Comparison of ENCODE assay signal across 1 cellular context in genomic region chrX:15493118-15494082, GRCh38.
TF ChIP-seq lines count a peak whose summit lies in the region.

Gene PIR (minus strand): TSS chrX:15493333. CDS start chrX:15491257, 2,076 bp downstream.

TF ChIP-seq in K562, 482 proteins besides CTCF, POLR2A, EP300 and RAD21 (continued from another document and continues in another):
- TF ChIP-seq ZNF165 (CRISPR knock-in tag; IDR thresholded peaks at IDR 0.05; ENCODE audit: borderline replicate concordance) (no peak), CHCHD3 (CRISPR knock-in tag; IDR thresholded peaks at IDR 0.05) (no peak), SRSF3 (IDR thresholded peaks at IDR 0.05; ENCODE audit: insufficient read depth, low read length) (no peak), TSC22D4 (tag; IDR thresholded peaks at IDR 0.05) (no peak), EZH2 (IDR thresholded peaks at IDR 0.05; ENCODE audit: borderline replicate concordance, low read depth, low read length) (no peak), HSF4 (CRISPR knock-in tag; IDR thresholded peaks at IDR 0.05; ENCODE audit: borderline replicate concordance) (no peak), ZNF197 (CRISPR knock-in tag; IDR thresholded peaks at IDR 0.05; ENCODE audit: low read depth) (no peak), SPI1 (IDR thresholded peaks at IDR 0.05; ENCODE audit: borderline replicate concordance, low read depth, low read length) (no peak), MBD1 (CRISPR knock-in tag; IDR thresholded peaks at IDR 0.05) (no peak), ZKSCAN3 (CRISPR knock-in tag; IDR thresholded peaks at IDR 0.05) (no peak), ZBTB7A (IDR thresholded peaks at IDR 0.05; ENCODE audit: borderline replicate concordance, control insufficient read depth, low read depth, low read length) (no peak; the same call in 1 of the 2 replicates), KLF1 (tag; IDR thresholded peaks at IDR 0.05) (peak; percentile 68), ZNF551 (CRISPR knock-in tag; IDR thresholded peaks at IDR 0.05) (no peak), BMI1 (IDR thresholded peaks at IDR 0.05; ENCODE audit: low read length) (no peak), FOXJ2 (tag; IDR thresholded peaks at IDR 0.05) (no peak), DEAF1 (CRISPR knock-in tag; IDR thresholded peaks at IDR 0.05) (no peak), E2F4 (CRISPR knock-in tag; IDR thresholded peaks at IDR 0.05; ENCODE audit: low read depth) (no peak), SMARCC2 (IDR thresholded peaks at IDR 0.05; ENCODE audit: low read depth) (no peak), KDM4B (IDR thresholded peaks at IDR 0.05; ENCODE audit: borderline replicate concordance in 2 of 2, low read depth in 1 of 2) (no peak), MEF2A (IDR thresholded peaks at IDR 0.05; ENCODE audit: control insufficient read depth, low read depth, low read length) (no peak), FOXK2 (conservative IDR thresholded peaks at IDR 0.05 in 1 of 2, IDR thresholded peaks at IDR 0.05 in 1 of 2; ENCODE audit: low read depth in 2 of 2) (no peak), ESRRA (IDR thresholded peaks at IDR 0.05; ENCODE audit: borderline replicate concordance, low read depth) (no peak), TCF7 (IDR thresholded peaks at IDR 0.05; ENCODE audit: borderline replicate concordance) (no peak), ZNF134 (CRISPR knock-in tag; conservative IDR thresholded peaks at IDR 0.05) (no peak), HNRNPH1 (optimal IDR thresholded peaks at IDR 0.05; ENCODE audit: low read depth, low read length) (no peak), SMARCE1 (IDR thresholded peaks at IDR 0.05) (peak; percentile 40; the same call in 1 of the 2 replicates), ZNF431 (CRISPR knock-in tag; IDR thresholded peaks at IDR 0.05) (0 out of 2 replicates have a peak, but pooled peaks have one; percentile 19), KLF16 (IDR thresholded peaks at IDR 0.05) (no peak), RBFOX2 (IDR thresholded peaks at IDR 0.05; ENCODE audit: low read depth, low read length) (peak; percentile 84), ETS2 (tag; IDR thresholded peaks at IDR 0.05; ENCODE audit: borderline replicate concordance, poor library complexity, severe bottlenecking) (no peak), MTA3 (IDR thresholded peaks at IDR 0.05; ENCODE audit: borderline replicate concordance) (no peak), NCOA2 (IDR thresholded peaks at IDR 0.05; ENCODE audit: partially characterized antibody in 2 of 2) (no peak), ZNF24 (IDR thresholded peaks at IDR 0.05) (0 out of 2 replicates have a peak, but pooled peaks have one; percentile 44), KHSRP (IDR thresholded peaks at IDR 0.05) (no peak), ZNF830 (CRISPR knock-in tag; IDR thresholded peaks at IDR 0.05) (no peak), SMAD3 (CRISPR knock-in tag; conservative IDR thresholded peaks at IDR 0.05) (no peak), ZNF639 (CRISPR knock-in tag; conservative IDR thresholded peaks at IDR 0.05 in 1 of 2, IDR thresholded peaks at IDR 0.05 in 1 of 2) (no peak), ATF7 (IDR thresholded peaks at IDR 0.05) (no peak), FOXM1 (IDR thresholded peaks at IDR 0.05; ENCODE audit: low read depth) (no peak), FOXM1 (CRISPR knock-in tag; IDR thresholded peaks at IDR 0.05; ENCODE audit: low read depth) (no peak), NCOA6 (IDR thresholded peaks at IDR 0.05) (no peak), ZNF76 (CRISPR knock-in tag; IDR thresholded peaks at IDR 0.05; ENCODE audit: borderline replicate concordance) (no peak), ETV1 (tag; conservative IDR thresholded peaks at IDR 0.05; ENCODE audit: low read depth) (no peak), CREB5 (CRISPR knock-in tag; IDR thresholded peaks at IDR 0.05) (no peak), ESRRB (CRISPR knock-in tag; IDR thresholded peaks at IDR 0.05; ENCODE audit: borderline replicate concordance) (no peak), LARP7 (IDR thresholded peaks at IDR 0.05) (no peak), SNRNP70 (optimal IDR thresholded peaks at IDR 0.05; ENCODE audit: low read depth, low read length) (no peak), SRSF7 (optimal IDR thresholded peaks at IDR 0.05; ENCODE audit: low read depth, low read length) (no peak), KDM1A (IDR thresholded peaks at IDR 0.05) (peak in 1 of 2 experiments; percentile 51; a peak in 1 of 4 replicates), ATF2 (CRISPR knock-in tag; IDR thresholded peaks at IDR 0.05) (no peak), ZNF146 (CRISPR knock-in tag; IDR thresholded peaks at IDR 0.05; ENCODE audit: unreplicated experiment) (no peak), FOXJ3 (CRISPR knock-in tag; IDR thresholded peaks at IDR 0.05) (no peak), HMBOX1 (IDR thresholded peaks at IDR 0.05) (no peak), GABPA (tag; conservative IDR thresholded peaks at IDR 0.05; ENCODE audit: low read depth) (no peak), IRF2 (CRISPR knock-in tag; IDR thresholded peaks at IDR 0.05) (no peak), STAT6 (CRISPR knock-in tag; IDR thresholded peaks at IDR 0.05) (0 out of 2 replicates have a peak, but pooled peaks have one; percentile 36), SMARCA4 (IDR thresholded peaks at IDR 0.05) (peak; percentile 36; the same call in 1 of the 2 replicates), FOXO4 (CRISPR knock-in tag; IDR thresholded peaks at IDR 0.05) (no peak), ZNF280B (CRISPR knock-in tag; IDR thresholded peaks at IDR 0.05) (no peak), NR4A1 (CRISPR knock-in tag; IDR thresholded peaks at IDR 0.05) (no peak), NR4A1 (tag; IDR thresholded peaks at IDR 0.05) (0 out of 2 replicates have a peak, but pooled peaks have one; percentile 66), POLR3G (IDR thresholded peaks at IDR 0.05; ENCODE audit: extremely low read depth, insufficient read length, insufficient replicate concordance) (no peak), HDAC8 (tag; IDR thresholded peaks at IDR 0.05) (no peak)
